8 cellular contexts compared by ENCODE assay signal in the genomic region with DNA sequence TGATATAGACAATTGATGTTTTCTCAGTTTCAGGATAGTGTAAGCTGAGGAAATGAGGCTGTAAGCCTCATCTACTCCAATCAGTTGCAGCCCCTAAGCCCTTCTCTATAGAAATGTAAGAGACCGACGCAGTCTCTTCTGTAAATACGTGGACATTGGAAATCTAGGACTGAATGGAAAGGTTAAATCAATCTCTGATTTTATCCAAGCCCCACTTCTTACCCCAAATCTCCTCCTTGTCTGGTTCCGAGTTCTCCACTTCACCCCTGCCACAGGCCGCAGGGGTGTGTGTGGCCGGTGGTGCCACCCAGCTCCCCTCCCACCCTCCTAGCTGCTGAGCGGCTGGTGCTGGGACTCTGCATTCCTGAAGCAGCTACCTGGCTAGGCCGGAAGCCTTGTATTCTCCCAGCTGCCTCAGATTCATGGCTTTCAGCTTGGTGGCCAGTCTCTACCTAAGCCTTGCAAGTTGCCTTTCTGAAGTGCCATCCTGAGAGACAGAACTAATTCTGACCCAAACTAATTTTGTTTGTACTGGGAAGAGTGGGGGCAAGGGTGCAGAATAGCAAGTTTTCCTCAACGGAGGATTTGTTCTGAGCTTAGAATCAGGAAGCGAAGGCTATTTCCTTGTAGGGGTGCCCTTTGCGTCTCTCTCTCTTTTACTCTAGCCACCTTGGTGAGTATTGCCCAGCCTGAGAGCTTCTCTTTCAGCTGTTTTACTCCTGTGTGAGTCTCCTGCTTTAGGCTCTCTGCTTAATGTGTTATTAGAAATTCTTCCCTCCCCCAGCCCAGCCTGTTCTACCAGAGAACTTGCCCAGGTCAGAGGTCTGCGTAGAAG. TPM values are rescaled to one million over a fixed set of nuclear protein-coding genes. Genes with fewer than 3 reads are reported as not detected.
DNase-seq lines count a peak whose midpoint lies in the region; ATAC-seq and TF ChIP-seq lines count a peak whose summit lies in the region.

No MANE protein-coding gene starts in this region.

- H3K9me3 ChIP-seq in adipocyte (ENCODE audit: control insufficient read depth, low read length) (no peaks in the 10 kb centered on the region), iPS-18a (ENCODE audit: control insufficient read depth, low read depth, low read length) (no peaks in the 10 kb centered on the region), skeletal muscle tissue (ENCODE audit: control insufficient read depth in 3 of 3, low read length in 3 of 3) (no peaks in the 10 kb centered on the region)

- ATAC-seq in HG02970 (IDR thresholded peaks at IDR 0.05; ENCODE audit: low FRiP score, unreplicated experiment) (peak; percentile 22), HG03108 (IDR thresholded peaks at IDR 0.05; ENCODE audit: unreplicated experiment) (no peak)

- TF ChIP-seq CTCF in GM10266 (IDR thresholded peaks at IDR 0.05; ENCODE audit: control insufficient read depth, insufficient read depth, low read depth, missing control alignments) = no peak

- H3K4me1 ChIP-seq in adipocyte (ENCODE audit: control insufficient read depth, insufficient read depth, low read length) (peaks cover 22% of the 10 kb centered on the region), iPS-18a (ENCODE audit: control insufficient read depth, low read depth, low read length) (peaks cover 7% of the 10 kb centered on the region), skeletal muscle tissue (ENCODE audit: control insufficient read depth in 3 of 3, insufficient read depth in 3 of 3, low read length in 3 of 3) (peaks cover 0 to 14% (median 12%) of the 10 kb centered on the region in 3 donors)

- H3K27me3 ChIP-seq in adipocyte (replicated peaks; ENCODE audit: control insufficient read depth, insufficient read depth, low read length) = no peaks in the 10 kb centered on the region
- H3K27me3 ChIP-seq in iPS-18a (ENCODE audit: control insufficient read depth, insufficient read depth, low read length) = no peaks in the 10 kb centered on the region
- no peaks in the 10 kb centered on the region for H3K27me3 ChIP-seq in skeletal muscle tissue (ENCODE audit: control insufficient read depth in 3 of 3, insufficient read depth in 3 of 3, low read length in 3 of 3)

- H3K4me3 ChIP-seq in adipocyte (ENCODE audit: low read length) = peak overlapping the region; percentile 96
- peak overlapping the region; percentile 67 for H3K4me3 ChIP-seq in iPS-18a (ENCODE audit: low read length)
- H3K4me3 ChIP-seq in skeletal muscle tissue (ENCODE audit: low read length in 3 of 3) = peak overlapping the region; percentile 79 to 93 (median 81)

- DNase-seq in GM10266 (ENCODE audit: extremely low spot score) = peak; percentile 16
- DNase-seq in adipocyte (ENCODE audit: low read depth) = peak; percentile 6
- DNase-seq in activated CD4-positive, CD25-positive, alpha-beta regulatory T cell (lab: John Stamatoyannopoulos, UW) = no peak
- no peak for DNase-seq in SW 1271 (lab: John Stamatoyannopoulos, UW)

- no peak overlapping the region for H3K27ac ChIP-seq in iPS-18a (ENCODE audit: low read length)
- peak overlapping the region; percentile 44 for H3K27ac ChIP-seq in skeletal muscle tissue (ENCODE audit: low read depth, low read length)

- peaks cover 33% of the 10 kb centered on the region for H3K36me3 ChIP-seq in adipocyte (ENCODE audit: control insufficient read depth, insufficient read depth, low read length, severe bottlenecking)
- peaks cover 8% of the 10 kb centered on the region for H3K36me3 ChIP-seq in iPS-18a (ENCODE audit: control insufficient read depth, low read depth, low read length)
- peaks cover 9 to 32% (median 26%) of the 10 kb centered on the region in 3 donors for H3K36me3 ChIP-seq in skeletal muscle tissue (ENCODE audit: control insufficient read depth in 3 of 3, insufficient read depth in 3 of 3, low read length in 3 of 3)

- H3K9ac ChIP-seq in adipocyte (ENCODE audit: low read length) (peak overlapping the region; percentile 85), iPS-18a (ENCODE audit: low read length) (peak overlapping the region; percentile 2), skeletal muscle tissue (ENCODE audit: low read depth in 1 of 3, low read length in 3 of 3) (peak overlapping the region; percentile 71 to 75 (median 74))

RNA-seq across cellular contexts. Expression of a gene that starts 0.7 kb away (rescaled TPM):
- 89.8 TPM for total RNA-seq in skeletal muscle tissue

Comparison
In these comparisons a context has a peak if more than half of its experiments do, and no peak if none do; other contexts are left out.
1. DNase-seq: peak in GM10266 (single experiment) and adipocyte (single experiment); none in activated CD4-positive, CD25-positive, alpha-beta regulatory T cell (0 of 4) and SW 1271 (0 of 2).
2. H3K9ac ChIP-seq: peak in every context shown above with its lines; median percentile 85 in adipocyte; 74 in skeletal muscle tissue; 2 in iPS-18a.
3. Peak in every context shown above with its lines, with median percentiles within 50 percentile points of each other: H3K4me3 ChIP-seq.